ENCODE assay signal across 8 cellular contexts in the genomic region with DNA sequence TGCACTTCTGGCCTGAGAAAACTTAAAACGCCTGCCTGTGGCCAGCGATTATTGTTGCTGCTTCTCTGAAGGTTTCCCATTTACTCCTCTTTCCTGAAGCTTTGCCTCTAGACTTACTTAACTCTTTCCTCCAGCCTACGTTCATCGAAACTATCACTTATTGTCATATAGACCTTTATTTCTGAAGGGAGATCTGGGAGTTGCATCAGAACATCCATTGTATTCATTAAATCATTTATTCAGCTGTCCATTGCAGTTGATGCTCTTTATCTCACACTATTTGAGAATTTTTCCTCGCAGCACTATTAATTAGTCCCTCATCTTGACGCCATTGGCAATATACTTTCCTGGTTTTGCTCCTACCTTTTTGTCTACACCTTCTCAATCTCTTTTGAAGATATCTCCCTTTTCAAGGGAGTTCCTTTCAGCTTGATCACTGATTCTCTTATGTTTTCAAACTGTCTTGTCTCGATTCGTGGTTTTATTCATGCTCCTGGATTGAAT. TPM values are rescaled to one million over a fixed set of nuclear protein-coding genes. Genes with fewer than 3 reads are reported as not detected.
DNase-seq lines count a peak whose midpoint lies in the region; ATAC-seq and TF ChIP-seq lines count a peak whose summit lies in the region.

No MANE protein-coding gene starts in this region.

- H3K4me3 ChIP-seq in body of pancreas, result peak overlapping the region in 1 of 2 donors; percentile 45
- H3K4me3 ChIP-seq in upper lobe of left lung, result peak overlapping the region; percentile 5 to 65 (median 55)

- no peak for DNase-seq in activated naive CD4-positive, alpha-beta T cell treated with anti-CD3 and anti-CD28 coated beads, Interleukin-2, amount 10 ng/mL, durations not matched to agents 7 days and 5 days
- no peak for DNase-seq in activated naive CD4-positive, alpha-beta T cell (lab: John Stamatoyannopoulos, UW)
- no peak for DNase-seq in body of pancreas
- DNase-seq in memory B cell (ENCODE audit: low spot score in 2 of 2), result no peak
- no peak for DNase-seq in upper lobe of left lung
- no peak for DNase-seq in left lobe of liver (ENCODE audit: low spot score)
- no peak for DNase-seq in stimulated activated CD4-positive, alpha-beta T cell treated with anti-CD3 and anti-CD28 coated beads, Interleukin-12 subunit alpha, Interleukin-12 subunit beta, amount 100 ng/mL, for 4 hours
- no peak for DNase-seq in SW480 (ENCODE audit: low spot score)

- no peak for TF ChIP-seq CTCF in body of pancreas (IDR thresholded peaks at IDR 0.05)
- TF ChIP-seq CTCF in upper lobe of left lung (IDR thresholded peaks at IDR 0.05), result no peak

- ATAC-seq in body of pancreas (no peak), memory B cell (ENCODE audit: low read depth) (no peak), upper lobe of left lung (ENCODE audit: low FRiP score in 2 of 2) (no peak), left lobe of liver (no peak)

- H3K27me3 ChIP-seq in body of pancreas (no peaks in the 10 kb centered on the region), upper lobe of left lung (no peaks in the 10 kb centered on the region)

- peak overlapping the region; percentile 82 for H3K4me3 Mint-ChIP-seq in activated naive CD4-positive, alpha-beta T cell treated with anti-CD3 and anti-CD28 coated beads, Interleukin-2, amount 10 ng/mL, durations not matched to agents 7 days and 5 days
- H3K4me3 Mint-ChIP-seq in memory B cell, result peak overlapping the region; percentile 86

- CTCF ChIA-PET in activated naive CD4-positive, alpha-beta T cell treated with anti-CD3 and anti-CD28 coated beads, Interleukin-2, amount 10 ng/mL, durations not matched to agents 7 days and 5 days (lab: Charles Lee), result interaction anchor here (0.6 to 1.6 kb wide), 2 partner anchors 181 to 182 kb away, joined by 3 read pairs; no protein-coding TSS in a partner anchor

- H3K4me1 ChIP-seq in body of pancreas (peaks cover 15% of the 10 kb centered on the region), upper lobe of left lung (peaks cover 6 to 19% (median 15%) of the 10 kb centered on the region in 4 donors)

- peaks cover 0 to 13% (median 2%) of the 10 kb centered on the region in 3 donors for H3K9me3 ChIP-seq in body of pancreas
- peaks cover 11 to 31% (median 19%) of the 10 kb centered on the region in 4 donors for H3K9me3 ChIP-seq in upper lobe of left lung

- H3K27ac ChIP-seq in body of pancreas, result peak overlapping the region; percentile 44 to 95 (median 69)
- H3K27ac ChIP-seq in upper lobe of left lung, result peak overlapping the region; percentile 94 to 99 (median 96)

- H3K27me3 Mint-ChIP-seq in activated naive CD4-positive, alpha-beta T cell treated with anti-CD3 and anti-CD28 coated beads, Interleukin-2, amount 10 ng/mL, durations not matched to agents 7 days and 5 days, result peaks cover 24% of the 10 kb centered on the region
- peaks cover 6% of the 10 kb centered on the region for H3K27me3 Mint-ChIP-seq in memory B cell

- peaks cover 30% of the 10 kb centered on the region for H3K9me3 Mint-ChIP-seq in activated naive CD4-positive, alpha-beta T cell treated with anti-CD3 and anti-CD28 coated beads, Interleukin-2, amount 10 ng/mL, durations not matched to agents 7 days and 5 days
- H3K9me3 Mint-ChIP-seq in memory B cell, result peaks cover 22% of the 10 kb centered on the region

- peak overlapping the region; percentile 99 for H3K27ac Mint-ChIP-seq in activated naive CD4-positive, alpha-beta T cell treated with anti-CD3 and anti-CD28 coated beads, Interleukin-2, amount 10 ng/mL, durations not matched to agents 7 days and 5 days
- peak overlapping the region; percentile 97 for H3K27ac Mint-ChIP-seq in memory B cell

- WGBS in body of pancreas, 2 donors, result 36% methylated on average over 8 of the region's 8 CpGs
- WGBS in upper lobe of left lung, 2 donors, result 48 to 51% methylated on average over 8 of the region's 8 CpGs

- no peak for TF ChIP-seq EP300 in upper lobe of left lung (IDR thresholded peaks at IDR 0.05)

- H3K4me1 Mint-ChIP-seq in activated naive CD4-positive, alpha-beta T cell treated with anti-CD3 and anti-CD28 coated beads, Interleukin-2, amount 10 ng/mL, durations not matched to agents 7 days and 5 days, result peaks cover 43% of the 10 kb centered on the region
- peaks cover 19% of the 10 kb centered on the region for H3K4me1 Mint-ChIP-seq in memory B cell

- H3K36me3 ChIP-seq in body of pancreas (replicated peaks in 1 of 2; ENCODE audit: insufficient read depth in 1 of 2, low read depth in 2 of 2) (no peaks in the 10 kb centered on the region), upper lobe of left lung (no peaks in the 10 kb centered on the region)

- TF ChIP-seq POLR2A in body of pancreas (IDR thresholded peaks at IDR 0.05) (no peak), upper lobe of left lung (IDR thresholded peaks at IDR 0.05) (no peak)

- intact Hi-C loops in body of pancreas (cut with DNase I), result no loop called here

- H3K36me3 Mint-ChIP-seq in activated naive CD4-positive, alpha-beta T cell treated with anti-CD3 and anti-CD28 coated beads, Interleukin-2, amount 10 ng/mL, durations not matched to agents 7 days and 5 days, result peaks cover 39% of the 10 kb centered on the region
- peaks cover 26% of the 10 kb centered on the region for H3K36me3 Mint-ChIP-seq in memory B cell

RNA-seq across cellular contexts. Expression of a gene that starts 0.7 kb away (rescaled TPM):
- total RNA-seq in body of pancreas (1 to 10 TPM; 3.6 to 9.9 TPM), upper lobe of left lung (10 to 100 TPM in 2 of 6 donors, 1 to 10 TPM in 4; 2.6 to 15.3 (median 7.2) TPM), left lobe of liver (4.0 TPM)
